8 cellular contexts compared by ENCODE assay signal in the genomic region with DNA sequence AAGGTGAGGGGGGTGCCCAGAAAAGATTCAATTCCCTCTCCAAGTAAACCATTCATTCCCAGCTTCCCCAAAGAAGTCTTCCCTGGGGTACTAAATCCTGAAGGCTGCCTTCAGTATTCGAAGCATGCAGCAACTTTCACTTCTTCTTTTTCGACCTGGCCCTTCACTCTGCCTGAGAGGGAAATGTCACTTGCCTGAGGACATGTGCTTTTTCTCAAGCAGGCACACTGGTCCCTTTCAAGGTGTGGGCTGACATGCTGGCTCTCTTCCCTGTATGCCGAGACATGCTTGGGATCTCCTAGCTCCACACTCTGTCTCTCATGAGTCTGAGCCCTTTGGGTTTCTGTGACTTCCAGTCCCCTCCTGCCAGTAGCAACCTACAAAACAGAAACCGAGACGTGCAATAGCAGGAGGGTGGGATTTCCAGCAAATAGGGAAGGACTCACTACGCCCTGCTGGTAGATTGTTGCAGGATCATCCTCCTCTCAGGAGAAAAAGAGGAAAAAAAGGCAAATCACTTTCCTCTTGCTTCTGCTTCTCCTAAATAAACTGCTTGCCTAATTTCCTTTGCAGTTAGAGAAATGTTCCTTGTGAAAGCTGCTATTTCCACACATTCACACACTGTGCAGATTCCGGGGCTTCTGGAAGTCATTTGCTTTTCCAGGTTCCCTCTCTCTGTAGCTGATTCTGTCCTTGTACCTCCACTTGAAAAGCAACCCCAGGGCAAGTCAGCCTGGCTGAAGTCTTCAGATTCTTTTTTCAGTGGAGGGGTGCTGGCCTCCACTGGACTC. TPM values are rescaled to one million over a fixed set of nuclear protein-coding genes. Genes with fewer than 3 reads are reported as not detected.
DNase-seq lines count a peak whose midpoint lies in the region; ATAC-seq and TF ChIP-seq lines count a peak whose summit lies in the region.

No MANE protein-coding gene starts in this region.

- POLR2A ChIA-PET in activated CD8-positive, alpha-beta T cell treated with anti-CD3 and anti-CD28 coated beads, Interleukin-2, amount 10 ng/mL, durations not matched to agents 7 days and 5 days (lab: Charles Lee): interaction anchor here (1.1 kb wide), 1 partner anchor 106 kb away, joined by 3 read pairs; no protein-coding TSS in a partner anchor

- peak overlapping the region; percentile 67 to 85 for H3K4me3 Mint-ChIP-seq in CD14-positive monocyte
- peak overlapping the region; percentile 32 for H3K4me3 Mint-ChIP-seq in activated CD8-positive, alpha-beta T cell treated with anti-CD3 and anti-CD28 coated beads, Interleukin-2, amount 10 ng/mL, durations not matched to agents 7 days and 5 days

- H3K36me3 Mint-ChIP-seq in CD14-positive monocyte: peaks cover 0 to 2% of the 10 kb centered on the region in 2 donors
- H3K36me3 Mint-ChIP-seq in activated CD8-positive, alpha-beta T cell treated with anti-CD3 and anti-CD28 coated beads, Interleukin-2, amount 10 ng/mL, durations not matched to agents 7 days and 5 days (ENCODE audit: low read depth): no peaks in the 10 kb centered on the region

- TF ChIP-seq CTCF in CD14-positive monocyte (IDR thresholded peaks at IDR 0.05): no peak

- peak overlapping the region; percentile 87 to 97 (median 89) for H3K27ac Mint-ChIP-seq in CD14-positive monocyte
- H3K27ac Mint-ChIP-seq in activated CD8-positive, alpha-beta T cell treated with anti-CD3 and anti-CD28 coated beads, Interleukin-2, amount 10 ng/mL, durations not matched to agents 7 days and 5 days: peak overlapping the region; percentile 40

- ATAC-seq in GM19372 (IDR thresholded peaks at IDR 0.05; ENCODE audit: low read depth, unreplicated experiment) (peak; percentile 72), HG03175 (IDR thresholded peaks at IDR 0.05; ENCODE audit: unreplicated experiment) (peak; percentile 82)
- ATAC-seq in activated CD8-positive, alpha-beta T cell treated with anti-CD3 and anti-CD28 coated beads, Interleukin-2, amount 10 ng/mL, durations not matched to agents 7 days and 5 days: no peak

- H3K4me1 Mint-ChIP-seq in CD14-positive monocyte: peaks cover 68% of the 10 kb centered on the region
- peaks cover 27% of the 10 kb centered on the region for H3K4me1 Mint-ChIP-seq in activated CD8-positive, alpha-beta T cell treated with anti-CD3 and anti-CD28 coated beads, Interleukin-2, amount 10 ng/mL, durations not matched to agents 7 days and 5 days (ENCODE audit: low read depth)

- CTCF ChIA-PET in activated CD8-positive, alpha-beta T cell treated with anti-CD3 and anti-CD28 coated beads, Interleukin-2, amount 10 ng/mL, durations not matched to agents 7 days and 5 days (lab: Charles Lee): interaction anchor here (0.5 to 7.7 kb wide), 35 partner anchors 8 to 323 kb away, joined by 3 to 76 read pairs (median 8); partner anchors contain the start of gene ZPBP

- H3K9me3 Mint-ChIP-seq in CD14-positive monocyte: peaks cover 0 to 2% (median 0%) of the 10 kb centered on the region in 7 donors
- H3K9me3 Mint-ChIP-seq in activated CD8-positive, alpha-beta T cell treated with anti-CD3 and anti-CD28 coated beads, Interleukin-2, amount 10 ng/mL, durations not matched to agents 7 days and 5 days (ENCODE audit: insufficient read depth): no peaks in the 10 kb centered on the region

- peak; percentile 63 for DNase-seq in CD14-positive monocyte (ENCODE audit: low spot score)
- no peak for DNase-seq in activated CD8-positive, alpha-beta T cell treated with anti-CD3 and anti-CD28 coated beads, Interleukin-2, amount 10 ng/mL, durations not matched to agents 7 days and 5 days
- no peak for DNase-seq in HuH-7.5 (ENCODE audit: low spot score)
- no peak for DNase-seq in NCI-H1436 treated with DMSO at 0.1 percent for 48 hours (lab: John Stamatoyannopoulos, UW)
- DNase-seq in GM19238 (ENCODE audit: insufficient read length, low spot score): no peak
- DNase-seq in COLO829 (ENCODE audit: low spot score): no peak

- intact Hi-C loops in CD14-positive monocyte (cut with micrococcal nuclease): loop anchor here in 1 of 2 donors (5.0 to 10.0 kb wide), 2 partner anchors 112 to 204 kb away; partner anchors contain the start of gene IKZF1

- peaks cover 0 to 3% (median 2%) of the 10 kb centered on the region in 3 donors for H3K27me3 Mint-ChIP-seq in CD14-positive monocyte (ENCODE audit: low read depth in 3 of 3)
- H3K27me3 Mint-ChIP-seq in activated CD8-positive, alpha-beta T cell treated with anti-CD3 and anti-CD28 coated beads, Interleukin-2, amount 10 ng/mL, durations not matched to agents 7 days and 5 days (ENCODE audit: low read depth): no peaks in the 10 kb centered on the region

RNA-seq across cellular contexts. Expression of gene FIGNL1, which starts 33.4 kb away (rescaled TPM):
- polyA plus RNA-seq in CD14-positive monocyte: 1 to 10 TPM in 1 of 2 donors, under 1 TPM in 1; 0.55 to 2.4 TPM
- 10 to 100 TPM; 40.7 to 41.0 TPM for total RNA-seq in activated CD8-positive, alpha-beta T cell treated with anti-CD3 and anti-CD28 coated beads, Interleukin-2, amount 10 ng/mL, durations not matched to agents 7 days and 5 days
